10 cellular contexts compared by ENCODE assay signal in genomic region chr12:92035477-92035876, GRCh38.
DNase-seq lines count a peak whose midpoint lies in the region; ATAC-seq and TF ChIP-seq lines count a peak whose summit lies in the region.
"Had no signal": no experiment of that assay in that cellular context is flagged by ENCODE, and none has a peak within 500 bp of the region (broad histone marks: within the 10 kb centered on the region; RNA-seq: fewer than 3 reads in every experiment).

No MANE protein-coding gene starts in this region.

- in situ Hi-C loops in gastrocnemius medialis (cut with MboI; ENCODE audit: low sequenced_read_pairs in 4 of 4) = no loop called here
- in situ Hi-C loops in ACHN (cut with HindIII; ENCODE audit: low pct_ligation_motif_present, low pct_unique_long_range_greater_than_20kb, low sequenced_read_pairs) = no loop called here

- peaks cover 21% of the 10 kb centered on the region for H3F3A ChIP-seq in MM.1S (ENCODE audit: insufficient read depth, low read length)

- DNase-seq in GM12864 (ENCODE audit: low read depth) (no peak), MM.1S (no peak), dorsolateral prefrontal cortex (no peak), gastrocnemius medialis (no peak), NCI-H1092 (lab: John Stamatoyannopoulos, UW) (no peak), ACHN (no peak), psoas muscle (no peak), NCI-H2029 (lab: John Stamatoyannopoulos, UW) (no peak)
- DNase-seq: H7, SIG-M5 had no signal

- 61 to 76% (median 73%) methylated on average over 1 of the region's 1 CpG for WGBS in psoas muscle, 3 donors

- H3K27me3 ChIP-seq in MM.1S (replicated peaks; ENCODE audit: insufficient read depth, low read length) (no peaks in the 10 kb centered on the region), dorsolateral prefrontal cortex (no peaks in the 10 kb centered on the region), gastrocnemius medialis (no peaks in the 10 kb centered on the region), psoas muscle (ENCODE audit: insufficient read depth in 3 of 3, low read length in 2 of 3) (no peaks in the 10 kb centered on the region)

- H3K79me2 ChIP-seq in MM.1S (ENCODE audit: low read length) = no peaks in the 10 kb centered on the region

- no peaks in the 10 kb centered on the region for H4K20me1 ChIP-seq in MM.1S (ENCODE audit: insufficient read depth, low read length)

- H3K27ac ChIP-seq in MM.1S (ENCODE audit: low read length) (peak overlapping the region; percentile 69; the same call in 1 of the 2 replicates), dorsolateral prefrontal cortex (peak overlapping the region in 31 of 59 donors; percentile 1 to 76 (median 38)), gastrocnemius medialis (peak overlapping the region; percentile 26 to 58 (median 46)), psoas muscle (no peak overlapping the region)

- H3K36me3 ChIP-seq in MM.1S (replicated peaks; ENCODE audit: insufficient read depth, low read length) (no peaks in the 10 kb centered on the region), gastrocnemius medialis (no peaks in the 10 kb centered on the region), psoas muscle (ENCODE audit: insufficient read depth in 1 of 2, low read depth in 1 of 2) (no peaks in the 10 kb centered on the region)

- no peak for ATAC-seq in gastrocnemius medialis
- ATAC-seq in psoas muscle = no peak

- H3K4me2 ChIP-seq in MM.1S (ENCODE audit: low read depth, low read length) = peak overlapping the region; percentile 95

- H3K9me3 ChIP-seq in MM.1S (replicated peaks; ENCODE audit: insufficient read depth, low read length) (no peaks in the 10 kb centered on the region), gastrocnemius medialis (no peaks in the 10 kb centered on the region), psoas muscle (no peaks in the 10 kb centered on the region)

- peak overlapping the region; percentile 88; the same call in 1 of the 2 replicates for H2AFZ ChIP-seq in MM.1S (ENCODE audit: low read length)

- intact Hi-C loops in dorsolateral prefrontal cortex (cut with DNase I) (loop anchor here in 1 of 2 donors (10.0 kb wide), 1 partner anchor 109 kb away; the partner anchor contains the start of gene BTG1), gastrocnemius medialis (cut with DNase I; ENCODE audit: low total_unique reads) (no loop called here), psoas muscle (cut with DNase I) (no loop called here)

- TF ChIP-seq POLR2A in gastrocnemius medialis (IDR thresholded peaks at IDR 0.05) = no peak

- H3K4me1 ChIP-seq in MM.1S (ENCODE audit: low read length) (peaks cover 43% of the 10 kb centered on the region), gastrocnemius medialis (peaks cover 19 to 22% of the 10 kb centered on the region in 2 donors), psoas muscle (no peaks in the 10 kb centered on the region)

- no peaks in the 10 kb centered on the region for H3K9me2 ChIP-seq in MM.1S (replicated peaks; ENCODE audit: insufficient read depth, low read length)

- no peak for TF ChIP-seq CTCF in GM12864 (IDR thresholded peaks at IDR 0.05; ENCODE audit: low read depth, low read length, missing control alignments)
- TF ChIP-seq CTCF in MM.1S (IDR thresholded peaks at IDR 0.05; ENCODE audit: low read length) = no peak
- no peak for TF ChIP-seq CTCF in dorsolateral prefrontal cortex (IDR thresholded peaks at IDR 0.05 in 54 of 56, conservative IDR thresholded peaks at IDR 0.05 in 2 of 56; ENCODE audit: low read depth in 1 of 56, partially characterized antibody in 56 of 56)
- no peak for TF ChIP-seq CTCF in gastrocnemius medialis (IDR thresholded peaks at IDR 0.05 in 4 of 5, conservative IDR thresholded peaks at IDR 0.05 in 1 of 5)
- no peak for TF ChIP-seq CTCF in psoas muscle (IDR thresholded peaks at IDR 0.05)

- H3K4me3 ChIP-seq in GM12864 (ENCODE audit: low read depth, low read length) = peak overlapping the region; percentile 11; the same call in 1 of the 2 replicates
- peak overlapping the region; percentile 64 for H3K4me3 ChIP-seq in MM.1S (ENCODE audit: low read length)
- peak overlapping the region in 42 of 59 donors; percentile 6 to 57 (median 42) for H3K4me3 ChIP-seq in dorsolateral prefrontal cortex
- H3K4me3 ChIP-seq in gastrocnemius medialis = peak overlapping the region in 1 of 4 donors; percentile 22
- no peak overlapping the region for H3K4me3 ChIP-seq in psoas muscle

- H3K9ac ChIP-seq in MM.1S (ENCODE audit: low read length) = peak overlapping the region; percentile 36; the same call in 1 of the 2 replicates
